24 cellular contexts compared by ENCODE assay signal in the genomic region with DNA sequence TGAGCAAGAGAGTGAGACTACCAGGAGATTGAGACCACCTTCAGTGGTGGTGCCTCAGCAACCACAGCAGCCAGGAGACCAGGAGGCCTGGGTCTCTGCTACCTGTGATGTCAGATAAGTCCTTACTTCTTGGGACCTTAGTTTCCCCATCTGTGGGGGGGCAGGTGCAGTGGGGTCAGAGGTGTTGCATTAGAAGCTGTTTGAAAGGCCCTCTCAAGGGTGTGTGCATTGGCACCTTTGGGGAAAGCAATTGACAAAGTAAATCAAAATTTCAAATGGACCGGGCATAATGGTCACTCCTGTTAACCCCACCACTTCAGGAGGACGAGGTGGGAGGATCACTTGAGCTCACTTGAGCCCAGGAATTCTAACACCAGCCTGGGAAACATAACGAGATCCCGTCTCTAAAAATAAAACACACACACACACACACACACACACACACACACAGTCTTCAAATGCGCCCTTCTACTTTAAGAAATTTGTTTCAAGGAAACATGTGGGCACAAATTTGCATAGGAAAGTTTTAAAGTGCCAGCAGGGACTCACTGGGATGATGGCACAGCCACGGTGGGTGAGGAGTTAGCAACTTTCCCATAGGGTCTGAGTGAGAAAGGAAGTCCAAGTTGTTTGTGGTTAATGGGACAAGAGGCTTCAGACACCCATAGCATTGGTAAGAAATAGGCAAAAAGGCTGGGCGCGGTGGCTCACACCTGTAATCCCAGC. TPM values are rescaled to one million over a fixed set of nuclear protein-coding genes. Genes with fewer than 3 reads are reported as not detected.
A peak's percentile ranks its signal among the peaks of the same experiment; 100 is the strongest.
DNase-seq lines count a peak whose midpoint lies in the region; ATAC-seq and TF ChIP-seq lines count a peak whose summit lies in the region.
"Had no signal": no experiment of that assay in that cellular context is flagged by ENCODE, and none has a peak within 500 bp of the region (broad histone marks: within the 10 kb centered on the region; RNA-seq: fewer than 3 reads in every experiment).

No MANE protein-coding gene starts in this region.

- no peak overlapping the region for H2AFZ ChIP-seq in SK-N-SH (ENCODE audit: low read depth)

- H3K27ac ChIP-seq in WERI-Rb-1 (peak overlapping the region; percentile 79), muscle layer of colon (ENCODE audit: low read depth, low read length) (no peak overlapping the region), suprapubic skin (no peak overlapping the region), SK-N-SH (ENCODE audit: low read depth in 2 of 2, low read length in 1 of 2) (no peak overlapping the region)
- H3K27ac ChIP-seq: epithelial cell of prostate had no signal

- H3K4me3 Mint-ChIP-seq in stimulated activated naive CD8-positive, alpha-beta T cell treated with anti-CD3 and anti-CD28 coated beads, Interleukin-15, Interleukin-2, amounts not matched to agents 100 ng/mL and 50 ng/mL, for 24 hours: peak overlapping the region; percentile 10
- H3K4me3 Mint-ChIP-seq in stimulated activated naive CD8-positive, alpha-beta T cell treated with anti-CD3 and anti-CD28 coated beads, Interleukin-15, amount 100 ng/mL, for 72 hours: no peak overlapping the region
- H3K4me3 Mint-ChIP-seq in chondrocyte (ENCODE audit: unreplicated experiment): no peak overlapping the region
- H3K4me3 Mint-ChIP-seq: activated CD4-positive, alpha-beta T cell treated with anti-CD3 and anti-CD28 coated beads, Interleukin-2, amount 10 ng/mL, durations not matched to agents 24 days and 14 days; activated naive CD4-positive, alpha-beta T cell treated with anti-CD3 and anti-CD28 coated beads, Interleukin-2, amount 50 U/mL, for 24 hours; CD4-positive, alpha-beta T cell had no signal

- H3K9ac ChIP-seq in muscle layer of colon (ENCODE audit: low read length) (peak overlapping the region; percentile 9), SK-N-SH (no peak overlapping the region)

- H3F3A ChIP-seq in SK-N-SH (replicated peaks; ENCODE audit: insufficient read depth): peaks cover 2% of the 10 kb centered on the region

- H3K27me3 Mint-ChIP-seq in stimulated activated naive CD8-positive, alpha-beta T cell treated with anti-CD3 and anti-CD28 coated beads, Interleukin-15, Interleukin-2, amounts not matched to agents 100 ng/mL and 50 ng/mL, for 24 hours: no peaks in the 10 kb centered on the region
- H3K27me3 Mint-ChIP-seq in stimulated activated naive CD8-positive, alpha-beta T cell treated with anti-CD3 and anti-CD28 coated beads, Interleukin-15, amount 100 ng/mL, for 72 hours: peaks cover 19% of the 10 kb centered on the region
- H3K27me3 Mint-ChIP-seq in chondrocyte (ENCODE audit: low read depth): no peaks in the 10 kb centered on the region
- H3K27me3 Mint-ChIP-seq: activated CD4-positive, alpha-beta T cell treated with anti-CD3 and anti-CD28 coated beads, Interleukin-2, amount 10 ng/mL, durations not matched to agents 24 days and 14 days; activated naive CD4-positive, alpha-beta T cell treated with anti-CD3 and anti-CD28 coated beads, Interleukin-2, amount 50 U/mL, for 24 hours; CD4-positive, alpha-beta T cell had no signal

- H3K79me2 ChIP-seq in SK-N-SH (ENCODE audit: insufficient read depth): peaks cover 7% of the 10 kb centered on the region; the same call in 1 of the 2 replicates

- H4K20me1 ChIP-seq in SK-N-SH (ENCODE audit: insufficient read depth): no peaks in the 10 kb centered on the region

- H3K4me2 ChIP-seq in SK-N-SH: no peak overlapping the region

- H3K36me3 ChIP-seq in WERI-Rb-1 (peaks cover 10% of the 10 kb centered on the region), muscle layer of colon (ENCODE audit: insufficient read depth, low read length) (no peaks in the 10 kb centered on the region), suprapubic skin (no peaks in the 10 kb centered on the region), SK-N-SH (replicated peaks in 1 of 2; ENCODE audit: control insufficient read depth in 1 of 2, insufficient read depth in 2 of 2, low read length in 1 of 2) (no peaks in the 10 kb centered on the region)
- H3K36me3 ChIP-seq: ovary, uterus had no signal

- H3K27me3 ChIP-seq in WERI-Rb-1 (ENCODE audit: insufficient read depth, low read depth, severe bottlenecking) (no peaks in the 10 kb centered on the region), muscle layer of colon (ENCODE audit: control insufficient read depth in 1 of 2, insufficient read depth in 2 of 2, low read length in 2 of 2) (no peaks in the 10 kb centered on the region), suprapubic skin (no peaks in the 10 kb centered on the region), SK-N-SH (ENCODE audit: insufficient read depth) (no peaks in the 10 kb centered on the region)
- H3K27me3 ChIP-seq: ovary, uterus had no signal

- H3K4me1 ChIP-seq in muscle layer of colon (ENCODE audit: insufficient read depth, low read length) (peaks cover 43% of the 10 kb centered on the region), suprapubic skin (peaks cover 46% of the 10 kb centered on the region), SK-N-SH (ENCODE audit: control insufficient read depth in 1 of 2, insufficient read depth in 2 of 2, low read depth in 1 of 2, low read length in 1 of 2) (peaks cover 9 to 34% of the 10 kb centered on the region in 2 experiments; a peak in 2 of 4 replicates)

- no peak for TF ChIP-seq RAD21 in SK-N-SH (IDR thresholded peaks at IDR 0.05; ENCODE audit: low read length)

- no peaks in the 10 kb centered on the region for H3K9me3 ChIP-seq in WERI-Rb-1 (ENCODE audit: severe bottlenecking)
- no peaks in the 10 kb centered on the region for H3K9me3 ChIP-seq in muscle layer of colon (ENCODE audit: low read length)
- no peaks in the 10 kb centered on the region for H3K9me3 ChIP-seq in suprapubic skin
- H3K9me3 ChIP-seq in SK-N-SH: no peaks in the 10 kb centered on the region
- H3K9me3 ChIP-seq: heart right ventricle, ovary, uterus had no signal

- H3K4me1 Mint-ChIP-seq in stimulated activated naive CD8-positive, alpha-beta T cell treated with anti-CD3 and anti-CD28 coated beads, Interleukin-15, Interleukin-2, amounts not matched to agents 100 ng/mL and 50 ng/mL, for 24 hours (ENCODE audit: low read depth): peaks cover 8% of the 10 kb centered on the region
- H3K4me1 Mint-ChIP-seq in stimulated activated naive CD8-positive, alpha-beta T cell treated with anti-CD3 and anti-CD28 coated beads, Interleukin-15, amount 100 ng/mL, for 72 hours: peaks cover 30% of the 10 kb centered on the region
- peaks cover 40% of the 10 kb centered on the region for H3K4me1 Mint-ChIP-seq in chondrocyte (ENCODE audit: low read depth)

- peaks cover 12% of the 10 kb centered on the region for H3K36me3 Mint-ChIP-seq in stimulated activated naive CD8-positive, alpha-beta T cell treated with anti-CD3 and anti-CD28 coated beads, Interleukin-15, Interleukin-2, amounts not matched to agents 100 ng/mL and 50 ng/mL, for 24 hours (ENCODE audit: low read depth)
- no peaks in the 10 kb centered on the region for H3K36me3 Mint-ChIP-seq in chondrocyte (ENCODE audit: low read depth)

- CTCF ChIA-PET in SK-N-SH (lab: Yijun Ruan, JAX): interaction anchor here (0.8 to 5.9 kb wide), 4 partner anchors 9 to 144 kb away, joined by 3 to 31 read pairs (median 13); a partner anchor contains a TSS

- H3K4me3 ChIP-seq in WERI-Rb-1 (ENCODE audit: low read depth, low read length) (no peak overlapping the region), muscle layer of colon (ENCODE audit: low read depth in 1 of 2, low read length in 2 of 2) (no peak overlapping the region), suprapubic skin (no peak overlapping the region), SK-N-SH (ENCODE audit: low read depth in 2 of 2, low read length in 1 of 2) (no peak overlapping the region)

- POLR2A ChIA-PET in SK-N-SH (lab: Yijun Ruan, JAX): interaction anchor here (0.5 kb wide), 1 partner anchor 281 kb away, joined by 3 read pairs; no protein-coding TSS in a partner anchor

- no peak for DNase-seq in stimulated activated naive CD8-positive, alpha-beta T cell treated with anti-CD3 and anti-CD28 coated beads, Interleukin-15, amount 100 ng/mL, for 72 hours
- DNase-seq in WERI-Rb-1 (no peak), suprapubic skin (ENCODE audit: low spot score in 2 of 2) (no peak), chondrocyte (ENCODE audit: low spot score) (no peak), SK-N-SH (no peak)
- DNase-seq: activated CD4-positive, alpha-beta T cell treated with anti-CD3 and anti-CD28 coated beads, Interleukin-2, amount 10 ng/mL, durations not matched to agents 24 days and 14 days; CD4-positive, alpha-beta T cell; central memory CD4-positive, alpha-beta T cell; GDM1; HCEC 1CT; heart right ventricle; NCI-H1048; NCI-H1930; NCI-H226; NCI-H774; SIG-M5; uterus had no signal

- TF ChIP-seq POLR2A in suprapubic skin (IDR thresholded peaks at IDR 0.05): no peak

- TF ChIP-seq CTCF in WERI-Rb-1 (IDR thresholded peaks at IDR 0.05; ENCODE audit: low read depth, low read length): no peak
- TF ChIP-seq CTCF in suprapubic skin (IDR thresholded peaks at IDR 0.05): no peak
- no peak for TF ChIP-seq CTCF in chondrocyte (IDR thresholded peaks at IDR 0.05)
- no peak for TF ChIP-seq CTCF in SK-N-SH (IDR thresholded peaks at IDR 0.05)

- TF ChIP-seq EP300 in suprapubic skin (IDR thresholded peaks at IDR 0.05) (no peak), SK-N-SH (IDR thresholded peaks at IDR 0.05; ENCODE audit: borderline replicate concordance in 1 of 2, low read depth in 1 of 2, low read length in 1 of 2) (no peak)

- H3K9me2 ChIP-seq in SK-N-SH: no peaks in the 10 kb centered on the region

- WGBS in suprapubic skin: 50% methylated on average over 8 of the region's 8 CpGs
- WGBS in SK-N-SH (ENCODE audit: low lambda C conversion rate): 88% methylated on average over 8 of the region's 8 CpGs

- no peak overlapping the region for H3K27ac Mint-ChIP-seq in stimulated activated naive CD8-positive, alpha-beta T cell treated with anti-CD3 and anti-CD28 coated beads, Interleukin-15, Interleukin-2, amounts not matched to agents 100 ng/mL and 50 ng/mL, for 24 hours
- peak overlapping the region in 1 of 2 donors; percentile 28 for H3K27ac Mint-ChIP-seq in stimulated activated naive CD8-positive, alpha-beta T cell treated with anti-CD3 and anti-CD28 coated beads, Interleukin-15, amount 100 ng/mL, for 72 hours
- H3K27ac Mint-ChIP-seq in chondrocyte (ENCODE audit: unreplicated experiment): no peak overlapping the region
- H3K27ac Mint-ChIP-seq: activated CD4-positive, alpha-beta T cell treated with anti-CD3 and anti-CD28 coated beads, Interleukin-2, amount 10 ng/mL, durations not matched to agents 24 days and 14 days; activated naive CD4-positive, alpha-beta T cell treated with anti-CD3 and anti-CD28 coated beads, Interleukin-2, amount 50 U/mL, for 24 hours; CD4-positive, alpha-beta T cell had no signal

- ATAC-seq in stimulated activated naive CD8-positive, alpha-beta T cell treated with anti-CD3 and anti-CD28 coated beads, Interleukin-15, amount 100 ng/mL, for 72 hours: no peak
- no peak for ATAC-seq in HG02840 (IDR thresholded peaks at IDR 0.05; ENCODE audit: low FRiP score, unreplicated experiment)

- no peaks in the 10 kb centered on the region for H3K9me3 Mint-ChIP-seq in stimulated activated naive CD8-positive, alpha-beta T cell treated with anti-CD3 and anti-CD28 coated beads, Interleukin-15, Interleukin-2, amounts not matched to agents 100 ng/mL and 50 ng/mL, for 24 hours
- H3K9me3 Mint-ChIP-seq in stimulated activated naive CD8-positive, alpha-beta T cell treated with anti-CD3 and anti-CD28 coated beads, Interleukin-15, amount 100 ng/mL, for 72 hours: no peaks in the 10 kb centered on the region
- H3K9me3 Mint-ChIP-seq in chondrocyte (ENCODE audit: low read depth): no peaks in the 10 kb centered on the region
- H3K9me3 Mint-ChIP-seq: activated CD4-positive, alpha-beta T cell treated with anti-CD3 and anti-CD28 coated beads, Interleukin-2, amount 10 ng/mL, durations not matched to agents 24 days and 14 days; activated naive CD4-positive, alpha-beta T cell treated with anti-CD3 and anti-CD28 coated beads, Interleukin-2, amount 50 U/mL, for 24 hours; CD4-positive, alpha-beta T cell had no signal

RNA-seq across cellular contexts. Expression of a gene that starts 1.3 kb away (rescaled TPM):
- total RNA-seq in suprapubic skin (10 to 100 TPM; 22.6 to 36.0 (median 26.0) TPM), chondrocyte (75.3 to 83.8 TPM (median 77.2 TPM) in 3 replicates)
- 103 and 125 TPM in 2 replicates for polyA plus RNA-seq in SK-N-SH (2012; rRNA removed)
- polyA plus RNA-seq in SK-N-SH (2012; cell fraction: cytosol; rRNA removed): 65.8 and 85.2 TPM in 2 replicates
- polyA plus RNA-seq in SK-N-SH (2012; cell fraction: nucleus; rRNA removed): 98.3 and 147 TPM in 2 replicates

RNA-seq across cellular contexts. Expression of a gene that starts 20.6 kb away (rescaled TPM):
- total RNA-seq in suprapubic skin (10 to 100 TPM; 41.6 to 50.5 (median 47.0) TPM), chondrocyte (45.5 to 54.3 TPM (median 47.5 TPM) in 3 replicates)
- polyA plus RNA-seq in SK-N-SH (2012; rRNA removed): 34.8 and 47.5 TPM in 2 replicates
- 15.2 and 27.6 TPM in 2 replicates for polyA plus RNA-seq in SK-N-SH (2012; cell fraction: cytosol; rRNA removed)
- polyA plus RNA-seq in SK-N-SH (2012; cell fraction: nucleus; rRNA removed): 38.6 and 69.7 TPM in 2 replicates

RNA-seq across cellular contexts. Expression of a gene that starts 24.4 kb away (rescaled TPM):
- total RNA-seq in suprapubic skin (10 to 100 TPM; 17.2 to 38.7 (median 31.2) TPM), chondrocyte (81.3 to 101 TPM (median 89.5 TPM) in 3 replicates)
- 8.8 and 18.8 TPM in 2 replicates for polyA plus RNA-seq in SK-N-SH (2012; rRNA removed)
- polyA plus RNA-seq in SK-N-SH (2012; cell fraction: cytosol; rRNA removed): 8.8 and 16.2 TPM in 2 replicates
- polyA plus RNA-seq in SK-N-SH (2012; cell fraction: nucleus; rRNA removed): 25.8 and 27.5 TPM in 2 replicates
- total RNA-seq: OCI-LY7 had no signal

RNA-seq across cellular contexts. Expression of a gene that starts 38.0 kb away (rescaled TPM):
- total RNA-seq in suprapubic skin: 10 to 100 TPM; 14.6 to 25.2 (median 20.2) TPM
- total RNA-seq in chondrocyte: 22.2 to 25.5 TPM (median 24.4 TPM) in 3 replicates
- 28.4 and 30.2 TPM in 2 replicates for polyA plus RNA-seq in SK-N-SH (2012; rRNA removed)
- polyA plus RNA-seq in SK-N-SH (2012; cell fraction: cytosol; rRNA removed): 11.0 and 21.1 TPM in 2 replicates
- 29.1 and 30.8 TPM in 2 replicates for polyA plus RNA-seq in SK-N-SH (2012; cell fraction: nucleus; rRNA removed)

RNA-seq across cellular contexts. Expression of a gene that starts 51.8 kb away (rescaled TPM):
- total RNA-seq in suprapubic skin (10 to 100 TPM in 1 of 4 donors, 1 to 10 TPM in 3; 5.8 to 14.7 (median 9.2) TPM), chondrocyte (1.4 to 4.3 TPM (median 2.7 TPM) in 3 replicates)
- 4.0 and 6.1 TPM in 2 replicates for polyA plus RNA-seq in SK-N-SH (2012; rRNA removed)
- polyA plus RNA-seq in SK-N-SH (2012; cell fraction: cytosol; rRNA removed): 1.7 and 2.5 TPM in 2 replicates
- polyA plus RNA-seq in SK-N-SH (2012; cell fraction: nucleus; rRNA removed): 40.1 and 41.3 TPM in 2 replicates
